8 cellular contexts compared by ENCODE assay signal in genomic region chr16:29220647-29221191, GRCh38.
DNase-seq lines count a peak whose midpoint lies in the region; ATAC-seq, FAIRE-seq and TF ChIP-seq lines count a peak whose summit lies in the region.
"Not testable (repeated sequence)": the region's sequence is repeated elsewhere in the genome, so short reads cannot be mapped to it uniquely, and the experiment has no call there.

No MANE protein-coding gene starts in this region.

- in situ Hi-C loops in GM23248 (cut with MboI); astrocyte of the spinal cord (cut with HindIII; ENCODE audit: low sequenced_read_pairs): not testable (repeated sequence)

- peak; percentile 68 for DNase-seq in AG04449 (ENCODE audit: low read depth, low spot score)
- peak; percentile 77 for DNase-seq in GM23248
- DNase-seq in RCC 7860 (ENCODE audit: low spot score) = peak; percentile 11
- peak; percentile 96 for DNase-seq in astrocyte of the spinal cord (ENCODE audit: low read depth, low spot score)
- peak; percentile 92 for DNase-seq in fibroblast of gingiva (ENCODE audit: low read depth)
- not testable (repeated sequence) for DNase-seq in left ventricle myocardium inferior
- peak in 1 of 3 donors; percentile 39 for DNase-seq in mucosa of descending colon
- peak; percentile 21 for DNase-seq in smooth muscle cell (lab: John Stamatoyannopoulos, UW; ENCODE audit: unreplicated experiment)

- H3K9me3 ChIP-seq in GM23248 (ENCODE audit: low read depth); left ventricle myocardium inferior (replicated peaks); mucosa of descending colon; smooth muscle cell (replicated peaks; ENCODE audit: low read depth): not testable (repeated sequence)

- 6 to 11% methylated on average over 23 of the region's 36 CpGs for WGBS in GM23248 (ENCODE audit: low coverage in 1 of 2, low lambda C conversion rate in 2 of 2, missing lambda C conversion rate in 2 of 2), 2 experiments
- 50% methylated on average over 28 of the region's 36 CpGs for WGBS in smooth muscle cell (ENCODE audit: low lambda C conversion rate)

- peak; percentile 36 for ATAC-seq in mucosa of descending colon

- H2AFZ ChIP-seq in GM23248 = peak overlapping the region; percentile 78
- not testable (repeated sequence) for H2AFZ ChIP-seq in smooth muscle cell (ENCODE audit: low read depth)

- peak overlapping the region; percentile 74 for H3K4me2 ChIP-seq in GM23248 (ENCODE audit: unreplicated experiment)
- H3K4me2 ChIP-seq in smooth muscle cell = peak overlapping the region; percentile 74

- H3K27ac ChIP-seq in GM23248 (peak overlapping the region; percentile 86), left ventricle myocardium inferior (replicated peaks) (peak overlapping the region; percentile 50), smooth muscle cell (ENCODE audit: low read depth) (peak overlapping the region; percentile 90)

- not testable (repeated sequence) for TF ChIP-seq CTCF in AG04449 (IDR thresholded peaks at IDR 0.05; ENCODE audit: insufficient read depth, low read length, missing control alignments); astrocyte of the spinal cord (IDR thresholded peaks at IDR 0.05; ENCODE audit: low read depth, low read length); left ventricle myocardium inferior (IDR thresholded peaks at IDR 0.05; ENCODE audit: borderline replicate concordance); mucosa of descending colon (IDR thresholded peaks at IDR 0.05); smooth muscle cell (IDR thresholded peaks at IDR 0.05; ENCODE audit: borderline replicate concordance, insufficient read depth, poor library complexity, severe bottlenecking)

- H3K9ac ChIP-seq in GM23248 = peak overlapping the region; percentile 81
- H3K9ac ChIP-seq in smooth muscle cell (ENCODE audit: low read depth) = not testable (repeated sequence)

- H3K27me3 ChIP-seq in GM23248 (replicated peaks; ENCODE audit: insufficient read depth); left ventricle myocardium inferior (ENCODE audit: low read depth); smooth muscle cell (ENCODE audit: low read depth): not testable (repeated sequence)

- H3F3A ChIP-seq in GM23248 (ENCODE audit: insufficient read depth); smooth muscle cell (ENCODE audit: low read depth): not testable (repeated sequence)

- H3K4me1 ChIP-seq in GM23248 (ENCODE audit: insufficient read depth) = peaks cover 27% of the 10 kb centered on the region
- H3K4me1 ChIP-seq in left ventricle myocardium inferior; mucosa of descending colon (ENCODE audit: low read depth); smooth muscle cell (ENCODE audit: low read depth): not testable (repeated sequence)

- POLR2A ChIA-PET in AG04449 (lab: Yijun Ruan, JAX) = interaction anchor here (0.7 kb wide), 1 partner anchor 35 kb away, joined by 3 read pairs; no protein-coding TSS in a partner anchor

- not testable (repeated sequence) for FAIRE-seq in RCC 7860 (lab: Jason Lieb, UNC)

- H4K20me1 ChIP-seq in GM23248 (ENCODE audit: insufficient read depth); smooth muscle cell (ENCODE audit: low read depth): not testable (repeated sequence)

- not testable (repeated sequence) for H3K36me3 ChIP-seq in GM23248 (ENCODE audit: low read depth); left ventricle myocardium inferior; mucosa of descending colon (ENCODE audit: low read depth); smooth muscle cell (ENCODE audit: low read depth)

- intact Hi-C loops in left ventricle myocardium inferior (cut with micrococcal nuclease); mucosa of descending colon (cut with DNase I, micrococcal nuclease): not testable (repeated sequence)

- CTCF ChIA-PET in AG04449 (lab: Yijun Ruan, JAX) = not testable (repeated sequence)

- H3K4me3 ChIP-seq in AG04449 (ENCODE audit: low read depth, low read length) (peak overlapping the region; percentile 52), GM23248 (peak overlapping the region; percentile 62), astrocyte of the spinal cord (ENCODE audit: low read depth, low read length) (peak overlapping the region; percentile 22), left ventricle myocardium inferior (peak overlapping the region; percentile 4)
- not testable (repeated sequence) for H3K4me3 ChIP-seq in mucosa of descending colon, smooth muscle cell

- H3K9me2 ChIP-seq in GM23248 (ENCODE audit: insufficient read depth) = not testable (repeated sequence)

- H3K79me2 ChIP-seq in GM23248 (ENCODE audit: insufficient read depth); smooth muscle cell (ENCODE audit: low read depth): not testable (repeated sequence)
